Comparison of ENCODE assay signal across 25 cellular contexts in the genomic region with DNA sequence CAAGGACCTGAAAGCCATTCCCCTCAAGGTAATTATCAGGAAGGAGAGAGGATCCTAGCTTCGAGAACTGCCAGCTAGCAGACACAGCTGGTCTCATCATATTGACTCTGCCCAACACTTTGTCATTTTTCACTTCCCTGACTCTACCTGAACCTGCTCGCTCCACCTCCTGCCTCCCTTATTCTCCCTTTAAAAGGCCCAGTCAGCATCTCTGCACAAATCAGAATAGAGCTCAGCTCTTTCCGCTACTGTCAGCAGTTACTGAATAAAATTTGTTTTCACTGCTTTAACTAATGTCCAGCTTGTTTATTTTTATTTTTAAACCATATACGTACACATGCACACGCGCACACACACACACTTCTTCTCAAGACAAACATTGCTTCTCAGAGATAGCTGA. TPM values are rescaled to one million over a fixed set of nuclear protein-coding genes. Genes with fewer than 3 reads are reported as not detected.
DNase-seq lines count a peak whose midpoint lies in the region; ATAC-seq and TF ChIP-seq lines count a peak whose summit lies in the region.
"Had no signal": no experiment of that assay in that cellular context is flagged by ENCODE, and none has a peak within 500 bp of the region (broad histone marks: within the 10 kb centered on the region; RNA-seq: fewer than 3 reads in every experiment).

No MANE protein-coding gene starts in this region.

- no peak overlapping the region for H3K18ac ChIP-seq in IMR-90 (ENCODE audit: low read depth, low read length)

- no peak for ATAC-seq in activated CD4-positive, alpha-beta T cell treated with anti-CD3 and anti-CD28 coated beads for 36 hours
- ATAC-seq in IMR-90 (ENCODE audit: low read depth) (no peak), psoas muscle (no peak)
- ATAC-seq: gastrocnemius medialis; stimulated activated naive CD8-positive, alpha-beta T cell treated with anti-CD3 and anti-CD28 coated beads, Interleukin-15, Interleukin-2, amounts not matched to agents 100 U/mL and 50 U/mL, for 24 hours had no signal

- no peak for TF ChIP-seq POLR2A in IMR-90 (IDR thresholded peaks at IDR 0.05; ENCODE audit: low read depth, low read length)

- H3K9me3 Mint-ChIP-seq in activated CD4-positive, alpha-beta T cell treated with anti-CD3 and anti-CD28 coated beads for 36 hours (ENCODE audit: low read depth) = no peaks in the 10 kb centered on the region
- H3K9me3 Mint-ChIP-seq in activated CD4-positive, alpha-beta T cell treated with anti-CD3 and anti-CD28 coated beads, Interleukin-2, amount 10 ng/mL, durations not matched to agents 24 days and 14 days = no peaks in the 10 kb centered on the region
- H3K9me3 Mint-ChIP-seq in endothelial cell (ENCODE audit: unreplicated experiment) = no peaks in the 10 kb centered on the region
- no peaks in the 10 kb centered on the region for H3K9me3 Mint-ChIP-seq in CD8-positive, alpha-beta memory T cell
- H3K9me3 Mint-ChIP-seq: activated CD4-positive, alpha-beta memory T cell treated with anti-CD3 and anti-CD28 coated beads, Interleukin-2, amount 10 ng/mL, durations not matched to agents 7 days and 5 days had no signal

- H3K14ac ChIP-seq in IMR-90 (replicated peaks; ENCODE audit: low read depth, low read length) = no peak overlapping the region

- no peak overlapping the region for H4K91ac ChIP-seq in IMR-90 (ENCODE audit: insufficient read depth, low read depth, low read length)

- H2BK15ac ChIP-seq in IMR-90 (ENCODE audit: low read depth, low read length) = no peak overlapping the region

- no peak overlapping the region for H3K56ac ChIP-seq in IMR-90 (ENCODE audit: extremely low read depth, insufficient read depth, low read length)

- H3K27ac ChIP-seq in IMR-90 (ENCODE audit: insufficient read depth, low read length) (no peak overlapping the region), psoas muscle (peak overlapping the region; percentile 6), colonic mucosa (no peak overlapping the region)
- no peak overlapping the region for H3K27ac ChIP-seq in CD8-positive, alpha-beta memory T cell (ENCODE audit: low read depth, low read length)
- H3K27ac ChIP-seq: esophagus squamous epithelium, thyroid gland had no signal

- H3K4ac ChIP-seq in IMR-90 (ENCODE audit: low read depth, low read length) = no peak overlapping the region

- no peaks in the 10 kb centered on the region for H3K9me3 ChIP-seq in IMR-90 (ENCODE audit: control insufficient read depth, insufficient read depth, low read length)
- H3K9me3 ChIP-seq in psoas muscle = no peaks in the 10 kb centered on the region
- H3K9me3 ChIP-seq in colonic mucosa = no peaks in the 10 kb centered on the region
- no peaks in the 10 kb centered on the region for H3K9me3 ChIP-seq in CD8-positive, alpha-beta memory T cell (ENCODE audit: low read length)
- H3K9me3 ChIP-seq: esophagus squamous epithelium, gastrocnemius medialis, thyroid gland had no signal

- H3K79me1 ChIP-seq in IMR-90 (ENCODE audit: low read depth in 1 of 2, low read length in 2 of 2) = no peaks in the 10 kb centered on the region

- H3K4me2 ChIP-seq in IMR-90 (ENCODE audit: low read depth, low read length) = no peak overlapping the region

- H3K9me1 ChIP-seq in IMR-90 (ENCODE audit: insufficient read depth, low read length) = no peaks in the 10 kb centered on the region

- TF ChIP-seq CTCF in IMR-90 (conservative IDR thresholded peaks at IDR 0.05; ENCODE audit: low read depth, low read length) (no peak), endothelial cell (IDR thresholded peaks at IDR 0.05; ENCODE audit: unreplicated experiment) (no peak), psoas muscle (IDR thresholded peaks at IDR 0.05) (no peak), colonic mucosa (IDR thresholded peaks at IDR 0.05) (no peak)

- dilution Hi-C loops in IMR-90 (cut with HindIII; ENCODE audit: low sequenced_read_pairs, unreplicated experiment) = no loop called here

- H2AK9ac ChIP-seq in IMR-90 (replicated peaks; ENCODE audit: low read depth, low read length, poor library complexity) = no peak overlapping the region

- H3K27ac Mint-ChIP-seq in activated CD4-positive, alpha-beta T cell treated with anti-CD3 and anti-CD28 coated beads for 36 hours = peak overlapping the region; percentile 51
- H3K27ac Mint-ChIP-seq in activated CD4-positive, alpha-beta T cell treated with anti-CD3 and anti-CD28 coated beads, Interleukin-2, amount 10 ng/mL, durations not matched to agents 24 days and 14 days = no peak overlapping the region
- H3K27ac Mint-ChIP-seq in endothelial cell (ENCODE audit: unreplicated experiment) = peak overlapping the region; percentile 68
- H3K27ac Mint-ChIP-seq in CD8-positive, alpha-beta memory T cell = peak overlapping the region in 2 of 8 donors; percentile 2 to 43
- H3K27ac Mint-ChIP-seq: activated CD4-positive, alpha-beta memory T cell treated with anti-CD3 and anti-CD28 coated beads, Interleukin-2, amount 10 ng/mL, durations not matched to agents 7 days and 5 days; brain had no signal

- no peaks in the 10 kb centered on the region for H3K36me3 ChIP-seq in IMR-90 (ENCODE audit: control insufficient read depth, insufficient read depth, low read length)
- no peaks in the 10 kb centered on the region for H3K36me3 ChIP-seq in psoas muscle (ENCODE audit: insufficient read depth in 1 of 2, low read depth in 1 of 2)
- no peaks in the 10 kb centered on the region for H3K36me3 ChIP-seq in colonic mucosa
- no peaks in the 10 kb centered on the region for H3K36me3 ChIP-seq in CD8-positive, alpha-beta memory T cell (ENCODE audit: insufficient read depth, low read length)
- H3K36me3 ChIP-seq: esophagus squamous epithelium, gastrocnemius medialis, thyroid gland had no signal

- TF ChIP-seq RAD21 in IMR-90 (IDR thresholded peaks at IDR 0.05; ENCODE audit: low read length) = no peak

- no peak overlapping the region for H3K9ac ChIP-seq in IMR-90 (ENCODE audit: low read depth, low read length)
- no peak overlapping the region for H3K9ac ChIP-seq in colonic mucosa (ENCODE audit: low read depth in 2 of 2, low read length in 2 of 2)

- intact Hi-C loops in activated CD4-positive, alpha-beta T cell treated with anti-CD3 and anti-CD28 coated beads for 36 hours (cut with DNase I, micrococcal nuclease) = no loop called here
- intact Hi-C loops in activated CD4-positive, alpha-beta T cell treated with anti-CD3 and anti-CD28 coated beads, Interleukin-2, amount 10 ng/mL, durations not matched to agents 24 days and 14 days (cut with micrococcal nuclease) = no loop called here
- intact Hi-C loops in IMR-90 (cut with micrococcal nuclease) (no loop called here), psoas muscle (cut with DNase I) (loop anchor here in 1 of 2 donors (5.0 kb wide), 1 partner anchor 147 kb away; no protein-coding TSS in a partner anchor), colonic mucosa (cut with DNase I) (no loop called here)

- H4K5ac ChIP-seq in IMR-90 (ENCODE audit: low read depth, low read length) = no peak overlapping the region

- H3K23ac ChIP-seq in IMR-90 (ENCODE audit: low read depth, low read length) = no peak overlapping the region

- H3K4me3 Mint-ChIP-seq in activated CD4-positive, alpha-beta T cell treated with anti-CD3 and anti-CD28 coated beads for 36 hours = no peak overlapping the region
- H3K4me3 Mint-ChIP-seq in activated CD4-positive, alpha-beta T cell treated with anti-CD3 and anti-CD28 coated beads, Interleukin-2, amount 10 ng/mL, durations not matched to agents 24 days and 14 days = no peak overlapping the region
- H3K4me3 Mint-ChIP-seq in endothelial cell (ENCODE audit: unreplicated experiment) = peak overlapping the region; percentile 23
- H3K4me3 Mint-ChIP-seq in CD8-positive, alpha-beta memory T cell = peak overlapping the region in 1 of 7 donors; percentile 8
- H3K4me3 Mint-ChIP-seq: activated CD4-positive, alpha-beta memory T cell treated with anti-CD3 and anti-CD28 coated beads, Interleukin-2, amount 10 ng/mL, durations not matched to agents 7 days and 5 days; brain had no signal

- BruUV-seq in IMR-90 (replicated peaks; lab: Mats Ljungman, UMichigan) = no TSS peak

- no peak overlapping the region for H2AK5ac ChIP-seq in IMR-90 (ENCODE audit: low read depth, low read length)

- no CpG with 5 or more reads among the region's 6 CpGs for WGBS in IMR-90 (ENCODE audit: extremely low coverage in 2 of 2, insufficient read length in 1 of 2), 2 experiments
- 87 to 93% (median 91%) methylated on average over 6 of the region's 6 CpGs for WGBS in psoas muscle, 3 donors

- peaks cover 6% of the 10 kb centered on the region for H3K36me3 Mint-ChIP-seq in activated CD4-positive, alpha-beta T cell treated with anti-CD3 and anti-CD28 coated beads for 36 hours (ENCODE audit: low read depth)
- peaks cover 6% of the 10 kb centered on the region for H3K36me3 Mint-ChIP-seq in activated CD4-positive, alpha-beta T cell treated with anti-CD3 and anti-CD28 coated beads, Interleukin-2, amount 10 ng/mL, durations not matched to agents 24 days and 14 days (ENCODE audit: low read depth)
- peaks cover 22% of the 10 kb centered on the region for H3K36me3 Mint-ChIP-seq in endothelial cell (ENCODE audit: low read depth, unreplicated experiment)
- peaks cover 0 to 13% (median 3%) of the 10 kb centered on the region in 3 donors for H3K36me3 Mint-ChIP-seq in CD8-positive, alpha-beta memory T cell
- H3K36me3 Mint-ChIP-seq: brain had no signal

- H3K27me3 Mint-ChIP-seq in activated CD4-positive, alpha-beta T cell treated with anti-CD3 and anti-CD28 coated beads for 36 hours = no peaks in the 10 kb centered on the region
- no peaks in the 10 kb centered on the region for H3K27me3 Mint-ChIP-seq in activated CD4-positive, alpha-beta T cell treated with anti-CD3 and anti-CD28 coated beads, Interleukin-2, amount 10 ng/mL, durations not matched to agents 24 days and 14 days
- peaks cover 10% of the 10 kb centered on the region for H3K27me3 Mint-ChIP-seq in endothelial cell (ENCODE audit: unreplicated experiment)
- no peaks in the 10 kb centered on the region for H3K27me3 Mint-ChIP-seq in CD8-positive, alpha-beta memory T cell
- H3K27me3 Mint-ChIP-seq: activated CD4-positive, alpha-beta memory T cell treated with anti-CD3 and anti-CD28 coated beads, Interleukin-2, amount 10 ng/mL, durations not matched to agents 7 days and 5 days had no signal

- POLR2A ChIA-PET in activated CD4-positive, alpha-beta T cell treated with anti-CD3 and anti-CD28 coated beads for 36 hours (lab: Charles Lee) = interaction anchor here (0.8 kb wide), 1 partner anchor 56 kb away, joined by 3 read pairs; no protein-coding TSS in a partner anchor
- POLR2A ChIA-PET in IMR-90 (lab: Charles Lee; ENCODE audit: unreplicated experiment) = no interaction called here
- POLR2A ChIA-PET in CD8-positive, alpha-beta memory T cell (lab: Charles Lee) = no interaction called here

- H4K8ac ChIP-seq in IMR-90 (ENCODE audit: low read depth in 2 of 2, low read length in 2 of 2) = no peak overlapping the region

- in situ Hi-C loops in IMR-90 (cut with MboI; ENCODE audit: low sequenced_read_pairs) = no loop called here

- H3K4me3 ChIP-seq in IMR-90 (ENCODE audit: insufficient read depth, low read depth, low read length) = no peak overlapping the region
- no peak overlapping the region for H3K4me3 ChIP-seq in psoas muscle
- H3K4me3 ChIP-seq in colonic mucosa = no peak overlapping the region
- no peak overlapping the region for H3K4me3 ChIP-seq in CD8-positive, alpha-beta memory T cell (ENCODE audit: low read length)
- H3K4me3 ChIP-seq: esophagus squamous epithelium, gastrocnemius medialis, lung, thyroid gland had no signal

- H3K4me1 Mint-ChIP-seq in activated CD4-positive, alpha-beta T cell treated with anti-CD3 and anti-CD28 coated beads for 36 hours = peaks cover 8% of the 10 kb centered on the region
- H3K4me1 Mint-ChIP-seq in activated CD4-positive, alpha-beta T cell treated with anti-CD3 and anti-CD28 coated beads, Interleukin-2, amount 10 ng/mL, durations not matched to agents 24 days and 14 days = peaks cover 3% of the 10 kb centered on the region
- peaks cover 33% of the 10 kb centered on the region for H3K4me1 Mint-ChIP-seq in endothelial cell (ENCODE audit: unreplicated experiment)
- H3K4me1 Mint-ChIP-seq in CD8-positive, alpha-beta memory T cell = no peaks in the 10 kb centered on the region
- H3K4me1 Mint-ChIP-seq: brain had no signal

- H4K20me1 ChIP-seq in IMR-90 (ENCODE audit: insufficient read depth, low read length) = no peaks in the 10 kb centered on the region

- H2AFZ ChIP-seq in IMR-90 (replicated peaks; ENCODE audit: low read length, poor library complexity) = no peak overlapping the region

- CTCF ChIA-PET in activated CD4-positive, alpha-beta T cell treated with anti-CD3 and anti-CD28 coated beads for 36 hours (lab: Charles Lee) = interaction anchor here (0.5 to 1.6 kb wide), 7 partner anchors 10 to 336 kb away, joined by 3 to 4 read pairs (median 3); no protein-coding TSS in a partner anchor
- CTCF ChIA-PET in IMR-90 (lab: Yijun Ruan, JAX) = interaction anchor here (0.6 kb wide), 1 partner anchor 10 kb away, joined by 3 read pairs; no protein-coding TSS in a partner anchor
- CTCF ChIA-PET in CD8-positive, alpha-beta memory T cell (lab: Charles Lee) = interaction anchor here (1.0 kb wide), 1 partner anchor 75 kb away, joined by 3 read pairs; no protein-coding TSS in a partner anchor

- H2BK120ac ChIP-seq in IMR-90 (ENCODE audit: low read depth, low read length) = no peak overlapping the region

- H3K4me1 ChIP-seq in IMR-90 (ENCODE audit: control insufficient read depth, insufficient read depth, low read length) = peaks cover 8% of the 10 kb centered on the region
- H3K4me1 ChIP-seq in psoas muscle = peaks cover 29% of the 10 kb centered on the region
- no peaks in the 10 kb centered on the region for H3K4me1 ChIP-seq in colonic mucosa
- no peaks in the 10 kb centered on the region for H3K4me1 ChIP-seq in CD8-positive, alpha-beta memory T cell (ENCODE audit: insufficient read depth, low read length)

- H2BK5ac ChIP-seq in IMR-90 (ENCODE audit: low read depth, low read length, poor library complexity, severe bottlenecking) = no peak overlapping the region

- H2BK20ac ChIP-seq in IMR-90 (ENCODE audit: low read depth, low read length) = no peak overlapping the region

- DNase-seq in activated CD4-positive, alpha-beta T cell treated with anti-CD3 and anti-CD28 coated beads for 36 hours = no peak
- DNase-seq in activated CD4-positive, alpha-beta T cell treated with anti-CD3 and anti-CD28 coated beads, Interleukin-2, amount 10 ng/mL, durations not matched to agents 24 days and 14 days = no peak
- no peak for DNase-seq in IMR-90
- DNase-seq in endothelial cell (ENCODE audit: low spot score) = no peak
- no peak for DNase-seq in psoas muscle
- DNase-seq in SK-N-DZ (ENCODE audit: low spot score) = no peak
- DNase-seq in colonic mucosa = no peak
- DNase-seq in CD8-positive, alpha-beta memory T cell = no peak
- DNase-seq: activated CD4-positive, alpha-beta memory T cell treated with anti-CD3 and anti-CD28 coated beads, Interleukin-2, amount 10 ng/mL, durations not matched to agents 7 days and 5 days; activated CD4-positive, CD25-positive, alpha-beta regulatory T cell; effector memory CD4-positive, alpha-beta T cell; esophagus squamous epithelium; gastrocnemius medialis; hypothalamus; kidney; NCI-H1092 treated with DMSO at 0.1 percent for 48 hours; NCI-H2029 treated with DMSO at 0.1 percent for 48 hours; NCI-H524; nucleus accumbens; small intestine; stimulated activated naive CD8-positive, alpha-beta T cell treated with anti-CD3 and anti-CD28 coated beads, Interleukin-15, Interleukin-2, amounts not matched to agents 100 U/mL and 50 U/mL, for 24 hours; T-helper 9 cell; thyroid gland had no signal

- H3K27me3 ChIP-seq in IMR-90 (ENCODE audit: control insufficient read depth, insufficient read depth, low read length) (peaks cover 2% of the 10 kb centered on the region; the same call in 1 of the 2 replicates), psoas muscle (ENCODE audit: insufficient read depth in 3 of 3, low read length in 2 of 3) (no peaks in the 10 kb centered on the region), colonic mucosa (no peaks in the 10 kb centered on the region)
- H3K27me3 ChIP-seq in CD8-positive, alpha-beta memory T cell (ENCODE audit: insufficient read depth, low read length, poor library complexity, severe bottlenecking) = no peaks in the 10 kb centered on the region
- H3K27me3 ChIP-seq: gastrocnemius medialis, thyroid gland had no signal

RNA-seq across cellular contexts. Expression of a gene that starts 57.2 kb away (rescaled TPM):
- total RNA-seq in activated CD4-positive, alpha-beta T cell treated with anti-CD3 and anti-CD28 coated beads for 36 hours = 1 to 10 TPM; 1.9 to 2.3 TPM
- total RNA-seq in activated CD4-positive, alpha-beta T cell treated with anti-CD3 and anti-CD28 coated beads, Interleukin-2, amount 10 ng/mL, durations not matched to agents 24 days and 14 days = 4.2 and 4.8 TPM in 2 replicates
- total RNA-seq in IMR-90 (2012; rRNA removed) = under 0.01 TPM in 1 of 2 replicates, not detected in the other
- polyA plus RNA-seq in IMR-90 (2012; rRNA removed) = 0.17 TPM in 1 of 2 replicates, not detected in the other
- polyA plus RNA-seq in IMR-90 (2012; cell fraction: cytosol; rRNA removed) = not detected in 2 replicates
- 0.01 and 0.08 TPM in 2 replicates for polyA plus RNA-seq in IMR-90 (2012; cell fraction: nucleus; rRNA removed; ENCODE audit: low replicate concordance)
- total RNA-seq in endothelial cell (ENCODE audit: unreplicated experiment) = 1.8 TPM
- under 1 TPM; 0.39 to 0.79 (median 0.57) TPM for total RNA-seq in psoas muscle
- polyA plus RNA-seq in psoas muscle = 1 to 10 TPM in 1 of 3 donors, under 1 TPM in 2; 0.17 to 2.7 (median 0.38) TPM
- 6.6 and 8.0 TPM in 2 replicates for polyA plus RNA-seq in SK-N-DZ (2014; cell fraction: cytosol; rRNA removed)
- polyA plus RNA-seq in SK-N-DZ (2014; cell fraction: nucleus; rRNA removed) = 9.2 and 10.1 TPM in 2 replicates
- total RNA-seq in colonic mucosa = 1 to 10 TPM in 1 of 2 donors, under 1 TPM in 1; 0.25 to 1.4 TPM
- 1 to 10 TPM; 2.8 to 3.5 TPM for total RNA-seq in CD8-positive, alpha-beta memory T cell
- 0.78 TPM for polyA plus RNA-seq in CD8-positive, alpha-beta memory T cell
